In the genomic region with DNA sequence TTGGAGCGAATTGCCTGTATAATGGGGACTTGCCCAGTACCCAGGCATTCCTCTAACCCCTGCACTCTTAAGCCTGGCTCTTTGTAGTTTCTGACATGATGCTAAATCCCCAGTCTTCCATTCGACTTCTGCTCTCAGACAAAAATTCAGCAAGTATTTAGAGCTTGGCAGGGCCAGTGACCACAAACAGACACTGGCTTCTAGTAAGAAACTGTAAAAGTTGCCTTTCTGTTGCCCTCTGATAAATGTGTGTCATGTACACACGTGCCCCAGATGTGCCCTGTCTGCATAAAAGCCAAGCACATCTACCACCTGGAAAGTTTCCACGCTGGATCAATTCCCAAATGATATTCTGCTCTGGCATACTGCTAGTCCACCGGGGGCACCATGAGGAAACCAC, we compare ENCODE assay signal across 26 cellular contexts. TPM values are rescaled to one million over a fixed set of nuclear protein-coding genes. Genes with fewer than 3 reads are reported as not detected.
"Had no signal": no experiment of that assay in that cellular context is flagged by ENCODE, and none has a peak within 500 bp of the region (broad histone marks: within the 10 kb centered on the region; RNA-seq: fewer than 3 reads in every experiment).

No MANE protein-coding gene starts in this region.

- DNase-seq: activated CD4-positive, alpha-beta T cell treated with anti-CD3 and anti-CD28 coated beads for 4 hours; activated CD4-positive, alpha-beta T cell treated with anti-CD3 and anti-CD28 coated beads, Interleukin-2, amount 50 U/mL, for 48 hours; activated CD4-positive, CD25-positive, alpha-beta regulatory T cell; activated CD8-positive, alpha-beta memory T cell treated with anti-CD3 and anti-CD28 coated beads, Interleukin-2, amount 50 U/mL, for 48 hours; activated naive CD4-positive, alpha-beta T cell; activated T-cell treated with anti-CD3 and anti-CD28 coated beads, Interleukin-2, amount 50 U/mL, for 4 hours; amniotic stem cell; cortex of kidney; heart right ventricle; islet precursor cell; left cardiac atrium; nephron progenitor cell; nucleus accumbens; spleen; stimulated activated CD4-positive, alpha-beta T cell treated with anti-CD3 and anti-CD28 coated beads, Interleukin-4, amount 100 ng/mL, for 24 hours; stimulated activated naive CD4-positive, alpha-beta T cell treated with Interleukin-2 at 50 U/mL for 16 hours; T1000; upper lobe of right lung had no signal

- H3K4me3 Mint-ChIP-seq: activated naive CD8-positive, alpha-beta T cell; activated T-cell treated with anti-CD3 and anti-CD28 coated beads, Interleukin-2, amount 50 U/mL, for 4 hours; nephron progenitor cell; T-helper 1 cell treated with Interleukin-12 subunit alpha and Interleukin-12 subunit beta and Interleukin-4 antibody, amounts not matched to agents 30 μg/mL and 1 μg/mL, for 36 hours had no signal

- H3K4me1 ChIP-seq: heart right ventricle, parathyroid adenoma, spleen, upper lobe of right lung had no signal

- H3K36me3 Mint-ChIP-seq: activated naive CD8-positive, alpha-beta T cell had no signal

- H3K36me3 ChIP-seq: heart right ventricle, spleen, upper lobe of right lung had no signal

- H3K9ac ChIP-seq: parathyroid adenoma had no signal

- H3K4me3 ChIP-seq: heart right ventricle, spleen, upper lobe of right lung had no signal

- H3K27ac Mint-ChIP-seq: activated naive CD8-positive, alpha-beta T cell; activated T-helper 2 cell treated with anti-CD3 and anti-CD28 coated beads, Interferon-gamma antibody, Interleukin-2, Interleukin-4, amounts not matched to agents 10 μg/mL and 5 μg/mL and 100 μg/mL, durations not matched to agents 14 hours and 24 hours and 36 hours; nephron progenitor cell; T-helper 1 cell treated with Interleukin-12 subunit alpha and Interleukin-12 subunit beta and Interleukin-4 antibody, amounts not matched to agents 30 μg/mL and 1 μg/mL, for 36 hours had no signal

- H3K27ac ChIP-seq: epithelial cell of prostate, heart right ventricle, parathyroid adenoma, spleen, upper lobe of right lung had no signal

- H3K9me3 ChIP-seq: heart right ventricle, spleen, upper lobe of right lung had no signal

- H3K9me3 Mint-ChIP-seq: activated T-cell treated with anti-CD3 and anti-CD28 coated beads, Interleukin-2, amount 50 U/mL, for 4 hours; activated T-helper 2 cell treated with anti-CD3 and anti-CD28 coated beads, Interferon-gamma antibody, Interleukin-2, Interleukin-4, amounts not matched to agents 10 μg/mL and 5 μg/mL and 100 μg/mL, durations not matched to agents 14 hours and 24 hours and 36 hours; nephron progenitor cell; T-helper 1 cell treated with Interleukin-12 subunit alpha and Interleukin-12 subunit beta and Interleukin-4 antibody, amounts not matched to agents 30 μg/mL and 1 μg/mL, for 36 hours had no signal

RNA-seq across cellular contexts. Expression of gene PAX3, which starts 18.0 kb away (rescaled TPM):
- total RNA-seq: activated CD8-positive, alpha-beta memory T cell treated with anti-CD3 and anti-CD28 coated beads for 36 hours; activated T-cell treated with anti-CD3 and anti-CD28 coated beads, Interleukin-2, amount 50 U/mL, for 4 hours; activated T-helper 2 cell treated with anti-CD3 and anti-CD28 coated beads, Interferon-gamma antibody, Interleukin-2, Interleukin-4, amounts not matched to agents 10 μg/mL and 5 μg/mL and 100 μg/mL, durations not matched to agents 14 hours and 24 hours and 36 hours; fibroblast of villous mesenchyme; heart right ventricle; liver; upper lobe of right lung had no signal
- polyA plus RNA-seq: liver, spleen had no signal
